8 cellular contexts compared by ENCODE assay signal in the genomic region with DNA sequence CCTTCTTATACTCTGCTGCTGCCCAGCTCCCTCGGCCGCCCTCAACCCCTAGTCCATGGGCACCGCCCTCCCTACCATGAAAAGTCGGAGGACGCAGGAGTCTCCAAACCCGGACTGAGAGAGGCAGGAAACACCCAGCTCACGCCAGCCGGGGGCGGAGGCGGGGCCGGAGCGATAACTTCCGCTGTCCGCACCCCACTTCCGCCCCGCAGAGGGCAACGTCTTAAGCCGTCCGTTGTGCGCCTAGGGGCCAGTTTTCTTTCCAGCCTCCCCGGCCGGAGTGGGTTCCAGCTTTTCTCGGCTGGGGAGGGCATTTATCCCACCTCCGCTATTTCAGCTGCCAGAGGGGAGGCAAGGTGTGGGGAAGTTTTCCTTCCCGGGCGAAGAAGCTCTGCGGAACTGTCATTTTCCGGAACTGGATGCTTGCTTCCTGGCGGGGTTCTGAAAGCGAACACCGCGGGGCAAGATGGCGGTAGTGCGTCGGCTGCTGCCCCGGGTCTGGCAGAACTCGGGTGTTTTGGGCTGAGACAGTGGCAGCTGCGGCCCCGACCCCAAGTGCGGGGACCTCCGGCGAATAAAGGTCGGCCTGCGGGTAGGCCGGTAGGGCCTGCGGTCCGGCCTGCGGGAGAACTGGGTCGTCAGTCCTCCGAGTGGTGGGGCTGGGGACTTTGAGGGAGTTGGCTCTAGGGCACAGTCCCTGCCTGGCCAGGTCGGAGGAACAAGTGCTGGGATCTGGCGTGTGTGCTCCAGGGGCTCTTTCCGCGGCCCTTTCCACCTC. TPM values are rescaled to one million over a fixed set of nuclear protein-coding genes. Genes with fewer than 3 reads are reported as not detected.
DNase-seq lines count a peak whose midpoint lies in the region; ATAC-seq and TF ChIP-seq lines count a peak whose summit lies in the region.

A gene with protein sequence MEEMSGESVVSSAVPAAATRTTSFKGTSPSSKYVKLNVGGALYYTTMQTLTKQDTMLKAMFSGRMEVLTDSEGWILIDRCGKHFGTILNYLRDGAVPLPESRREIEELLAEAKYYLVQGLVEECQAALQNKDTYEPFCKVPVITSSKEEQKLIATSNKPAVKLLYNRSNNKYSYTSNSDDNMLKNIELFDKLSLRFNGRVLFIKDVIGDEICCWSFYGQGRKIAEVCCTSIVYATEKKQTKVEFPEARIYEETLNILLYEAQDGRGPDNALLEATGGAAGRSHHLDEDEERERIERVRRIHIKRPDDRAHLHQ (minus strand): TSS at position 116 of the 778 bp plus-strand sequence. CDS start 38 bp downstream, at position 78.
A gene with protein sequence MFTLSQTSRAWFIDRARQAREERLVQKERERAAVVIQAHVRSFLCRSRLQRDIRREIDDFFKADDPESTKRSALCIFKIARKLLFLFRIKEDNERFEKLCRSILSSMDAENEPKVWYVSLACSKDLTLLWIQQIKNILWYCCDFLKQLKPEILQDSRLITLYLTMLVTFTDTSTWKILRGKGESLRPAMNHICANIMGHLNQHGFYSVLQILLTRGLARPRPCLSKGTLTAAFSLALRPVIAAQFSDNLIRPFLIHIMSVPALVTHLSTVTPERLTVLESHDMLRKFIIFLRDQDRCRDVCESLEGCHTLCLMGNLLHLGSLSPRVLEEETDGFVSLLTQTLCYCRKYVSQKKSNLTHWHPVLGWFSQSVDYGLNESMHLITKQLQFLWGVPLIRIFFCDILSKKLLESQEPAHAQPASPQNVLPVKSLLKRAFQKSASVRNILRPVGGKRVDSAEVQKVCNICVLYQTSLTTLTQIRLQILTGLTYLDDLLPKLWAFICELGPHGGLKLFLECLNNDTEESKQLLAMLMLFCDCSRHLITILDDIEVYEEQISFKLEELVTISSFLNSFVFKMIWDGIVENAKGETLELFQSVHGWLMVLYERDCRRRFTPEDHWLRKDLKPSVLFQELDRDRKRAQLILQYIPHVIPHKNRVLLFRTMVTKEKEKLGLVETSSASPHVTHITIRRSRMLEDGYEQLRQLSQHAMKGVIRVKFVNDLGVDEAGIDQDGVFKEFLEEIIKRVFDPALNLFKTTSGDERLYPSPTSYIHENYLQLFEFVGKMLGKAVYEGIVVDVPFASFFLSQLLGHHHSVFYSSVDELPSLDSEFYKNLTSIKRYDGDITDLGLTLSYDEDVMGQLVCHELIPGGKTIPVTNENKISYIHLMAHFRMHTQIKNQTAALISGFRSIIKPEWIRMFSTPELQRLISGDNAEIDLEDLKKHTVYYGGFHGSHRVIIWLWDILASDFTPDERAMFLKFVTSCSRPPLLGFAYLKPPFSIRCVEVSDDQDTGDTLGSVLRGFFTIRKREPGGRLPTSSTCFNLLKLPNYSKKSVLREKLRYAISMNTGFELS (plus strand): TSS at position 450 of the 778 bp plus-strand sequence. CDS start 5,918 bp downstream, outside the sequence.

- no peaks in the 10 kb centered on the region for H3K9me3 ChIP-seq in mucosa of stomach (ENCODE audit: control insufficient read depth, low read length)

- H3K79me2 ChIP-seq in KMS-11 (ENCODE audit: insufficient read depth, low read depth), result peaks cover 19% of the 10 kb centered on the region; the same call in 1 of the 2 replicates

- no peak for TF ChIP-seq CTCF in KMS-11 (conservative IDR thresholded peaks at IDR 0.05; ENCODE audit: low read depth, low read length)

- H3K9ac ChIP-seq in KMS-11 (peak within 1 kb of the TSS; percentile 89), mucosa of stomach (ENCODE audit: low read length) (peak within 1 kb of the TSS; percentile 89)

- peak within 1 kb of the TSS; percentile 80 for H3K27ac ChIP-seq in KMS-11

- peak within 1 kb of the TSS; percentile 85 for H2AFZ ChIP-seq in KMS-11 (ENCODE audit: low read depth)

- ATAC-seq in GM21786 (IDR thresholded peaks at IDR 0.05; ENCODE audit: unreplicated experiment), result peak; percentile 93

- H3K4me3 ChIP-seq in KMS-11 (IDR thresholded peaks at IDR 0.05; ENCODE audit: insufficient read depth, low read depth, low read length) (no peak within 1 kb of the TSS), mucosa of stomach (ENCODE audit: low read length) (peak within 1 kb of the TSS; percentile 71)

- no peaks in the 10 kb centered on the region for H3K27me3 ChIP-seq in KMS-11 (ENCODE audit: insufficient read depth, low read depth)
- H3K27me3 ChIP-seq in mucosa of stomach (ENCODE audit: control insufficient read depth, insufficient read depth, low read length), result no peaks in the 10 kb centered on the region

- DNase-seq in DMS53 treated with DMSO at 0.1 percent for 48 hours (lab: John Stamatoyannopoulos, UW; ENCODE audit: unreplicated experiment), result peak; percentile 86
- peak; percentile 90 for DNase-seq in activated T-cell treated with anti-CD3 and anti-CD28 coated beads, Interleukin-2, amount 50 U/mL, for 1 hour
- DNase-seq in erythroblast (lab: John Stamatoyannopoulos, UW), result peak; percentile 95 to 96
- peak; percentile 92 for DNase-seq in stimulated activated CD8-positive, alpha-beta memory T cell treated with anti-CD3 and anti-CD28 coated beads, Interleukin-4, amount 100 ng/mL, for 48 hours

- peak; percentile 83 for TF ChIP-seq POLR2A in erythroblast (IDR thresholded peaks at IDR 0.05; ENCODE audit: low read length)

- peak within 1 kb of the TSS; percentile 73 for H3K4me2 ChIP-seq in KMS-11

- H4K20me1 ChIP-seq in KMS-11 (ENCODE audit: insufficient read depth), result no peaks in the 10 kb centered on the region

- no peaks in the 10 kb centered on the region for H3K36me3 ChIP-seq in KMS-11 (ENCODE audit: insufficient read depth)
- H3K36me3 ChIP-seq in mucosa of stomach (ENCODE audit: control insufficient read depth, insufficient read depth, low read length), result no peaks in the 10 kb centered on the region

- peaks cover 12% of the 10 kb centered on the region for H3K4me1 ChIP-seq in KMS-11 (ENCODE audit: low read depth, poor library complexity, severe bottlenecking)
- peaks cover 8% of the 10 kb centered on the region for H3K4me1 ChIP-seq in mucosa of stomach (ENCODE audit: control insufficient read depth, insufficient read depth, low read length)

TF ChIP-seq in PFSK-1, 5 proteins besides CTCF, POLR2A, EP300 and RAD21:
- TF ChIP-seq TAF1 (IDR thresholded peaks at IDR 0.05; ENCODE audit: borderline replicate concordance, insufficient read depth, low read length) (peak; percentile 98), SIN3A (IDR thresholded peaks at IDR 0.05; ENCODE audit: borderline replicate concordance, insufficient read depth, low read length) (peak; percentile 53; the same call in 1 of the 2 replicates), FOXP2 (optimal IDR thresholded peaks at IDR 0.05; ENCODE audit: borderline replicate concordance, extremely low read depth, extremely low read length, insufficient read depth) (peak; percentile 25), POLR2AphosphoS5 (IDR thresholded peaks at IDR 0.05; ENCODE audit: low read depth, low read length) (peak; percentile 69; the same call in 1 of the 2 replicates)
- TF ChIP-seq, protein P1, sequence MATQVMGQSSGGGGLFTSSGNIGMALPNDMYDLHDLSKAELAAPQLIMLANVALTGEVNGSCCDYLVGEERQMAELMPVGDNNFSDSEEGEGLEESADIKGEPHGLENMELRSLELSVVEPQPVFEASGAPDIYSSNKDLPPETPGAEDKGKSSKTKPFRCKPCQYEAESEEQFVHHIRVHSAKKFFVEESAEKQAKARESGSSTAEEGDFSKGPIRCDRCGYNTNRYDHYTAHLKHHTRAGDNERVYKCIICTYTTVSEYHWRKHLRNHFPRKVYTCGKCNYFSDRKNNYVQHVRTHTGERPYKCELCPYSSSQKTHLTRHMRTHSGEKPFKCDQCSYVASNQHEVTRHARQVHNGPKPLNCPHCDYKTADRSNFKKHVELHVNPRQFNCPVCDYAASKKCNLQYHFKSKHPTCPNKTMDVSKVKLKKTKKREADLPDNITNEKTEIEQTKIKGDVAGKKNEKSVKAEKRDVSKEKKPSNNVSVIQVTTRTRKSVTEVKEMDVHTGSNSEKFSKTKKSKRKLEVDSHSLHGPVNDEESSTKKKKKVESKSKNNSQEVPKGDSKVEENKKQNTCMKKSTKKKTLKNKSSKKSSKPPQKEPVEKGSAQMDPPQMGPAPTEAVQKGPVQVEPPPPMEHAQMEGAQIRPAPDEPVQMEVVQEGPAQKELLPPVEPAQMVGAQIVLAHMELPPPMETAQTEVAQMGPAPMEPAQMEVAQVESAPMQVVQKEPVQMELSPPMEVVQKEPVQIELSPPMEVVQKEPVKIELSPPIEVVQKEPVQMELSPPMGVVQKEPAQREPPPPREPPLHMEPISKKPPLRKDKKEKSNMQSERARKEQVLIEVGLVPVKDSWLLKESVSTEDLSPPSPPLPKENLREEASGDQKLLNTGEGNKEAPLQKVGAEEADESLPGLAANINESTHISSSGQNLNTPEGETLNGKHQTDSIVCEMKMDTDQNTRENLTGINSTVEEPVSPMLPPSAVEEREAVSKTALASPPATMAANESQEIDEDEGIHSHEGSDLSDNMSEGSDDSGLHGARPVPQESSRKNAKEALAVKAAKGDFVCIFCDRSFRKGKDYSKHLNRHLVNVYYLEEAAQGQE (IDR thresholded peaks at IDR 0.05; ENCODE audit: insufficient read depth in 1 of 2, low read depth in 2 of 2, low read length in 2 of 2), result peak in 1 of 2 experiments; percentile 58; a peak in 2 of 4 replicates

RNA-seq across cellular contexts. Expression of the first gene that starts in this region (rescaled TPM):
- polyA plus RNA-seq in PFSK-1 (2012; ENCODE audit: insufficient read length, low read depth), result 35.6 TPM

RNA-seq across cellular contexts. Expression of the second gene that starts in this region (rescaled TPM):
- 13.1 TPM for polyA plus RNA-seq in PFSK-1 (2012; ENCODE audit: insufficient read length, low read depth)
